12 cellular contexts compared by ENCODE assay signal in genomic region chr1:203281851-203282661, GRCh38. TPM values are rescaled to one million over a fixed set of nuclear protein-coding genes. Genes with fewer than 3 reads are reported as not detected.
A peak's percentile ranks its signal among the peaks of the same experiment; 100 is the strongest.
DNase-seq lines count a peak whose midpoint lies in the region; ATAC-seq and TF ChIP-seq lines count a peak whose summit lies in the region.
"Had no signal": no experiment of that assay in that cellular context is flagged by ENCODE, and none has a peak within 500 bp of the region (broad histone marks: within the 10 kb centered on the region; RNA-seq: fewer than 3 reads in every experiment).

No MANE protein-coding gene starts in this region.

- H3K9me3 Mint-ChIP-seq in activated CD8-positive, alpha-beta T cell treated with anti-CD3 and anti-CD28 coated beads for 36 hours, result no peaks in the 10 kb centered on the region
- H3K9me3 Mint-ChIP-seq in activated CD8-positive, alpha-beta T cell treated with anti-CD3 and anti-CD28 coated beads, Interleukin-2, amount 10 ng/mL, durations not matched to agents 7 days and 5 days (ENCODE audit: insufficient read depth), result no peaks in the 10 kb centered on the region

- TF ChIP-seq POLR2A in stomach (IDR thresholded peaks at IDR 0.05), result no peak

- peaks cover 54% of the 10 kb centered on the region for H3K4me1 Mint-ChIP-seq in activated CD8-positive, alpha-beta T cell treated with anti-CD3 and anti-CD28 coated beads for 36 hours (ENCODE audit: low read depth)
- peaks cover 62% of the 10 kb centered on the region for H3K4me1 Mint-ChIP-seq in activated CD8-positive, alpha-beta T cell treated with anti-CD3 and anti-CD28 coated beads, Interleukin-2, amount 10 ng/mL, durations not matched to agents 7 days and 5 days (ENCODE audit: low read depth)

- H3K27me3 Mint-ChIP-seq in activated CD8-positive, alpha-beta T cell treated with anti-CD3 and anti-CD28 coated beads for 36 hours, result no peaks in the 10 kb centered on the region
- no peaks in the 10 kb centered on the region for H3K27me3 Mint-ChIP-seq in activated CD8-positive, alpha-beta T cell treated with anti-CD3 and anti-CD28 coated beads, Interleukin-2, amount 10 ng/mL, durations not matched to agents 7 days and 5 days (ENCODE audit: low read depth)

- H3K27me3 ChIP-seq in mammary epithelial cell (ENCODE audit: insufficient read depth, low read length), result no peaks in the 10 kb centered on the region
- no peaks in the 10 kb centered on the region for H3K27me3 ChIP-seq in muscle layer of colon (ENCODE audit: control insufficient read depth in 1 of 2, insufficient read depth in 2 of 2, low read length in 2 of 2)
- H3K27me3 ChIP-seq in stomach, result no peaks in the 10 kb centered on the region
- H3K27me3 ChIP-seq: tibial artery had no signal

- intact Hi-C loops in activated CD8-positive, alpha-beta T cell treated with anti-CD3 and anti-CD28 coated beads for 36 hours (cut with micrococcal nuclease), result no loop called here
- intact Hi-C loops in mammary epithelial cell (cut with micrococcal nuclease), result loop anchor here (1.0 to 2.0 kb wide), 2 partner anchors 23 to 45 kb away; partner anchors contain the start of gene BTG2
- intact Hi-C loops in stomach (cut with DNase I; ENCODE audit: low total_unique reads), result no loop called here

- no peak overlapping the region for H3K4me3 ChIP-seq in mammary epithelial cell (replicated peaks in 1 of 3; ENCODE audit: insufficient read depth in 1 of 3, low read depth in 2 of 3, low read length in 3 of 3)
- no peak overlapping the region for H3K4me3 ChIP-seq in muscle layer of colon (ENCODE audit: low read depth in 1 of 2, low read length in 2 of 2)
- H3K4me3 ChIP-seq in stomach, result no peak overlapping the region
- H3K4me3 ChIP-seq: prostate gland, tibial artery had no signal

- H3K27ac ChIP-seq in mammary epithelial cell (ENCODE audit: insufficient read depth, low read depth, low read length), result no peak overlapping the region
- H3K27ac ChIP-seq in muscle layer of colon (ENCODE audit: low read depth, low read length), result peak overlapping the region; percentile 48
- H3K27ac ChIP-seq in stomach, result peak overlapping the region; percentile 66 to 93 (median 86)
- H3K27ac ChIP-seq: tibial artery had no signal

- no peak for TF ChIP-seq CTCF in activated CD8-positive, alpha-beta T cell treated with anti-CD3 and anti-CD28 coated beads for 36 hours (IDR thresholded peaks at IDR 0.05)
- no peak for TF ChIP-seq CTCF in mammary epithelial cell (conservative IDR thresholded peaks at IDR 0.05 in 1 of 2, IDR thresholded peaks at IDR 0.05 in 1 of 2; ENCODE audit: extremely low read depth in 1 of 2, insufficient read depth in 1 of 2, low read depth in 1 of 2, low read length in 2 of 2)
- TF ChIP-seq CTCF in stomach (IDR thresholded peaks at IDR 0.05), result no peak

- H3K9ac ChIP-seq in mammary epithelial cell (ENCODE audit: insufficient read depth, low read length) (no peak overlapping the region), muscle layer of colon (ENCODE audit: low read length) (no peak overlapping the region)

- POLR2A ChIA-PET in activated CD8-positive, alpha-beta T cell treated with anti-CD3 and anti-CD28 coated beads for 36 hours (lab: Charles Lee), result interaction anchor here (0.5 to 9.2 kb wide), 5 partner anchors 7 to 1937 kb away, joined by 3 to 123 read pairs (median 4); no protein-coding TSS in a partner anchor
- POLR2A ChIA-PET in activated CD8-positive, alpha-beta T cell treated with anti-CD3 and anti-CD28 coated beads, Interleukin-2, amount 10 ng/mL, durations not matched to agents 7 days and 5 days (lab: Charles Lee), result interaction anchor here (0.9 to 11.6 kb wide), 3 partner anchors 6 to 46 kb away, joined by 3 to 243 read pairs (median 96); partner anchors contain the start of gene BTG2

- dilution Hi-C loops in mammary epithelial cell (cut with HindIII; ENCODE audit: low sequenced_read_pairs), result no loop called here

- BruUV-seq in mammary epithelial cell (replicated peaks; lab: Mats Ljungman, UMichigan), result no TSS peak

- CTCF ChIA-PET in activated CD8-positive, alpha-beta T cell treated with anti-CD3 and anti-CD28 coated beads for 36 hours (lab: Charles Lee), result interaction anchor here (1.1 to 21.4 kb wide), 5 partner anchors 12 to 59 kb away, joined by 4 to 1114 read pairs (median 10); partner anchors contain the start of gene FMOD
- CTCF ChIA-PET in activated CD8-positive, alpha-beta T cell treated with anti-CD3 and anti-CD28 coated beads, Interleukin-2, amount 10 ng/mL, durations not matched to agents 7 days and 5 days (lab: Charles Lee), result interaction anchor here (1.4 to 21.7 kb wide), 4 partner anchors 8 to 56 kb away, joined by 5 to 461 read pairs (median 117); partner anchors contain the start of gene BTG2
- CTCF ChIA-PET in mammary epithelial cell (lab: Charles Lee; ENCODE audit: low non-redundant PET), result interaction anchor here (1.2 kb wide), 1 partner anchor 24 kb away, joined by 6 read pairs; no protein-coding TSS in a partner anchor

- peak overlapping the region; percentile 5 for H2AFZ ChIP-seq in mammary epithelial cell (ENCODE audit: low read depth, low read length)

- DNase-seq in activated CD8-positive, alpha-beta T cell treated with anti-CD3 and anti-CD28 coated beads for 36 hours, result no peak
- DNase-seq in activated CD8-positive, alpha-beta T cell treated with anti-CD3 and anti-CD28 coated beads, Interleukin-2, amount 10 ng/mL, durations not matched to agents 7 days and 5 days, result no peak
- DNase-seq in mammary epithelial cell, result no peak
- no peak for DNase-seq in stomach
- no peak for DNase-seq in stimulated activated CD4-positive, alpha-beta T cell treated with anti-CD3 and anti-CD28 coated beads, Interleukin-4, amount 100 ng/mL, for 1 hour
- no peak for DNase-seq in NCI-H2227 (lab: John Stamatoyannopoulos, UW; ENCODE audit: unreplicated experiment)
- DNase-seq in GDM1 (lab: John Stamatoyannopoulos, UW), result no peak
- DNase-seq: activated effector memory CD4-positive, alpha-beta T cell treated with Interleukin-2 at 50 U/mL for 16 hours; NCI-H446 treated with DMSO at 0.1 percent for 48 hours had no signal

- peak overlapping the region; percentile 44 for H3K27ac Mint-ChIP-seq in activated CD8-positive, alpha-beta T cell treated with anti-CD3 and anti-CD28 coated beads for 36 hours
- H3K27ac Mint-ChIP-seq in activated CD8-positive, alpha-beta T cell treated with anti-CD3 and anti-CD28 coated beads, Interleukin-2, amount 10 ng/mL, durations not matched to agents 7 days and 5 days, result no peak overlapping the region

- no peak for TF ChIP-seq EP300 in stomach (IDR thresholded peaks at IDR 0.05)

- no peak for ATAC-seq in activated CD8-positive, alpha-beta T cell treated with anti-CD3 and anti-CD28 coated beads for 36 hours
- no peak for ATAC-seq in activated CD8-positive, alpha-beta T cell treated with anti-CD3 and anti-CD28 coated beads, Interleukin-2, amount 10 ng/mL, durations not matched to agents 7 days and 5 days

- in situ Hi-C loops in mammary epithelial cell (cut with MboI; ENCODE audit: low sequenced_read_pairs in 2 of 2), result no loop called here

- no peaks in the 10 kb centered on the region for H4K20me1 ChIP-seq in mammary epithelial cell (ENCODE audit: insufficient read depth, low read length)

- no peaks in the 10 kb centered on the region for H3K36me3 ChIP-seq in mammary epithelial cell (ENCODE audit: insufficient read depth, low read length)
- no peaks in the 10 kb centered on the region for H3K36me3 ChIP-seq in muscle layer of colon (ENCODE audit: insufficient read depth, low read length)
- no peaks in the 10 kb centered on the region for H3K36me3 ChIP-seq in stomach
- H3K36me3 ChIP-seq: prostate gland, tibial artery had no signal

- H3K79me2 ChIP-seq in mammary epithelial cell (ENCODE audit: insufficient read depth, low read length), result no peaks in the 10 kb centered on the region

- H3K4me3 Mint-ChIP-seq in activated CD8-positive, alpha-beta T cell treated with anti-CD3 and anti-CD28 coated beads for 36 hours, result no peak overlapping the region
- no peak overlapping the region for H3K4me3 Mint-ChIP-seq in activated CD8-positive, alpha-beta T cell treated with anti-CD3 and anti-CD28 coated beads, Interleukin-2, amount 10 ng/mL, durations not matched to agents 7 days and 5 days

- H3K36me3 Mint-ChIP-seq in activated CD8-positive, alpha-beta T cell treated with anti-CD3 and anti-CD28 coated beads for 36 hours (ENCODE audit: low read depth), result no peaks in the 10 kb centered on the region
- H3K36me3 Mint-ChIP-seq in activated CD8-positive, alpha-beta T cell treated with anti-CD3 and anti-CD28 coated beads, Interleukin-2, amount 10 ng/mL, durations not matched to agents 7 days and 5 days (ENCODE audit: low read depth), result no peaks in the 10 kb centered on the region

- H3K9me3 ChIP-seq in mammary epithelial cell (replicated peaks; ENCODE audit: insufficient read depth, low read length) (no peaks in the 10 kb centered on the region), muscle layer of colon (ENCODE audit: low read length) (no peaks in the 10 kb centered on the region), stomach (no peaks in the 10 kb centered on the region)
- H3K9me3 ChIP-seq: prostate gland, tibial artery had no signal

- WGBS in mammary epithelial cell (ENCODE audit: low coverage, missing lambda C conversion rate), result 81% methylated on average over 10 of the region's 10 CpGs
- 48 to 62% (median 56%) methylated on average over 10 of the region's 10 CpGs for WGBS in stomach, 5 donors

- no peak overlapping the region for H3K4me2 ChIP-seq in mammary epithelial cell (ENCODE audit: insufficient read depth, low read depth, low read length)

- H3K4me1 ChIP-seq in mammary epithelial cell (ENCODE audit: insufficient read depth, low read length) (peaks cover 43% of the 10 kb centered on the region), muscle layer of colon (ENCODE audit: insufficient read depth, low read length) (peaks cover 50% of the 10 kb centered on the region), stomach (peaks cover 61 to 75% (median 68%) of the 10 kb centered on the region in 4 donors)

RNA-seq across cellular contexts. Expression of gene BTG2, which starts 23.3 kb away (rescaled TPM):
- 100 to 1,000 TPM; 115 TPM for total RNA-seq in activated CD8-positive, alpha-beta T cell treated with anti-CD3 and anti-CD28 coated beads for 36 hours
- 10 to 100 TPM; 58.6 to 58.9 TPM for total RNA-seq in activated CD8-positive, alpha-beta T cell treated with anti-CD3 and anti-CD28 coated beads, Interleukin-2, amount 10 ng/mL, durations not matched to agents 7 days and 5 days
- 100 to 1,000 TPM in 1 of 2 donors, 10 to 100 TPM in 1; 74.8 to 107 TPM for total RNA-seq in mammary epithelial cell
- polyA plus RNA-seq in mammary epithelial cell, result 47.2 TPM
- polyA minus RNA-seq in mammary epithelial cell, result 57.2 TPM
- 100 to 1,000 TPM in 3 of 5 donors, 10 to 100 TPM in 2; 80.2 to 231 (median 113) TPM for total RNA-seq in stomach
- 10 to 100 TPM; 46.4 to 78.9 (median 58.6) TPM for polyA plus RNA-seq in stomach

RNA-seq across cellular contexts. Expression of gene CHIT1, which starts 52.6 kb away (rescaled TPM):
- under 1 TPM; 0.56 to 0.74 TPM for total RNA-seq in activated CD8-positive, alpha-beta T cell treated with anti-CD3 and anti-CD28 coated beads for 36 hours
- total RNA-seq in activated CD8-positive, alpha-beta T cell treated with anti-CD3 and anti-CD28 coated beads, Interleukin-2, amount 10 ng/mL, durations not matched to agents 7 days and 5 days, result under 1 TPM; 0.39 to 0.50 TPM
- under 1 TPM in 1 of 2 donors, not detected in 1; under 0.01 TPM for total RNA-seq in mammary epithelial cell
- polyA plus RNA-seq in mammary epithelial cell, result not detected
- not detected for polyA minus RNA-seq in mammary epithelial cell
- total RNA-seq in stomach, result under 1 TPM in 1 of 5 donors, not detected in 4; 0.18 TPM
- under 1 TPM in 1 of 3 donors, not detected in 2; 0.05 TPM for polyA plus RNA-seq in stomach
